Comparison of ENCODE assay signal across 18 cellular contexts in genomic region chr3:193764959-193765358, GRCh38.
"Had no signal": no experiment of that assay in that cellular context is flagged by ENCODE, and none has a peak within 500 bp of the region (broad histone marks: within the 10 kb centered on the region; RNA-seq: fewer than 3 reads in every experiment).

No MANE protein-coding gene starts in this region.

- H3K9me3 ChIP-seq: heart left ventricle, neutrophil, right atrium auricular region, thyroid gland, upper lobe of left lung, uterus had no signal

- DNase-seq: effector CD4-positive, alpha-beta T cell; endodermal cell; foreskin keratinocyte; heart left ventricle; hypothalamus; kidney glomerular epithelial cell; naive thymus-derived CD4-positive, alpha-beta T cell; posterior cingulate gyrus; small intestine; stimulated activated CD4-positive, alpha-beta T cell treated with anti-CD3 and anti-CD28 coated beads, Interleukin-12 subunit alpha, Interleukin-12 subunit beta, amount 100 ng/mL, for 4 hours; stimulated activated CD4-positive, alpha-beta T cell treated with anti-CD3 and anti-CD28 coated beads, Interleukin-2, amount 100 ng/mL, for 48 hours; stimulated activated naive CD4-positive, alpha-beta T cell treated with Interleukin-2 at 50 U/mL for 16 hours; thyroid gland; uterus had no signal

- H3K27me3 ChIP-seq: heart left ventricle, neutrophil, right atrium auricular region, thyroid gland, upper lobe of left lung, uterus had no signal

- H3K27ac ChIP-seq: coronary artery, foreskin keratinocyte, heart left ventricle, neutrophil, right atrium auricular region, thyroid gland, upper lobe of left lung, uterus had no signal

- H3K4me3 ChIP-seq: coronary artery, heart left ventricle, right atrium auricular region, thyroid gland, upper lobe of left lung, uterus had no signal

- H3K36me3 ChIP-seq: heart left ventricle, neutrophil, right atrium auricular region, thyroid gland, upper lobe of left lung, uterus had no signal

- ATAC-seq: foreskin keratinocyte; heart left ventricle; naive thymus-derived CD4-positive, alpha-beta T cell had no signal

- H3K4me1 ChIP-seq: foreskin keratinocyte, heart left ventricle, right atrium auricular region, thyroid gland, uterus had no signal
